In genomic region chr11:79796704-79797103, GRCh38 we compare ENCODE assay signal across 35 cellular contexts.
"Had no signal": no experiment of that assay in that cellular context is flagged by ENCODE, and none has a peak within 500 bp of the region (broad histone marks: within the 10 kb centered on the region; RNA-seq: fewer than 3 reads in every experiment).

No MANE protein-coding gene starts in this region.

- H3K27ac Mint-ChIP-seq: activated B cell treated with CpG ODN at 0.5 μM for 24 hours; activated CD4-positive, alpha-beta memory T cell treated with anti-CD3 and anti-CD28 coated beads for 36 hours; activated CD4-positive, alpha-beta T cell treated with anti-CD3 and anti-CD28 coated beads, Interleukin-2, amount 10 ng/mL, durations not matched to agents 24 days and 14 days; activated CD8-positive, alpha-beta T cell treated with anti-CD3 and anti-CD28 coated beads for 36 hours; activated naive CD4-positive, alpha-beta T cell treated with anti-CD3 and anti-CD28 coated beads for 36 hours; activated naive CD4-positive, alpha-beta T cell treated with anti-CD3 and anti-CD28 coated beads, Interleukin-2, amount 50 U/mL, for 72 hours; activated naive CD8-positive, alpha-beta T cell treated with anti-CD3 and anti-CD28 coated beads for 36 hours; activated T-cell treated with anti-CD3 and anti-CD28 coated beads, Interleukin-2, amount 50 U/mL, for 72 hours; activated T-helper 1 cell treated with anti-CD3 and anti-CD28 coated beads, Interleukin-12 subunit alpha, Interleukin-12 subunit beta, Interleukin-2, Interleukin-4 antibody, amounts not matched to agents 30 ng/mL and 10 ng/mL and 1 ng/mL, durations not matched to agents 14 hours and 24 hours and 36 hours; activated T-helper 17 cell treated with anti-CD3 and anti-CD28 coated beads, Interleukin-2, amount 50 U/mL, for 72 hours; T-helper 1 cell treated with Interleukin-12 subunit alpha and Interleukin-12 subunit beta and Interleukin-4 antibody, amounts not matched to agents 30 μg/mL and 1 μg/mL, for 36 hours; T-helper 2 cell treated with Interferon-gamma antibody and Interleukin-4, amounts not matched to agents 5 μg/mL and 100 μg/mL, for 36 hours had no signal

- H3K36me3 Mint-ChIP-seq: activated CD4-positive, alpha-beta memory T cell treated with anti-CD3 and anti-CD28 coated beads for 36 hours; activated naive CD8-positive, alpha-beta T cell treated with anti-CD3 and anti-CD28 coated beads for 36 hours had no signal

- H3K4me1 Mint-ChIP-seq: activated B cell treated with CpG ODN at 0.5 μM for 24 hours; activated CD4-positive, alpha-beta T cell treated with anti-CD3 and anti-CD28 coated beads, Interleukin-2, amount 10 ng/mL, durations not matched to agents 24 days and 14 days; activated naive CD8-positive, alpha-beta T cell treated with anti-CD3 and anti-CD28 coated beads for 36 hours; activated T-helper 17 cell treated with anti-CD3 and anti-CD28 coated beads, Interleukin-2, amount 50 U/mL, for 72 hours had no signal

- H3K9me3 Mint-ChIP-seq: activated B cell treated with CpG ODN at 0.5 μM for 24 hours; activated T-cell treated with anti-CD3 and anti-CD28 coated beads, Interleukin-2, amount 50 U/mL, for 4 hours had no signal

- H3K27ac ChIP-seq: adrenal gland, body of pancreas, brain microvascular endothelial cell, breast epithelium, VCaP had no signal

- ATAC-seq: activated CD8-positive, alpha-beta T cell treated with anti-CD3 and anti-CD28 coated beads for 36 hours; activated naive CD4-positive, alpha-beta T cell treated with anti-CD3 and anti-CD28 coated beads, Interleukin-2, amount 50 U/mL, for 72 hours; activated T-cell treated with anti-CD3 and anti-CD28 coated beads, Interleukin-2, amount 50 U/mL, for 4 hours; activated T-cell treated with anti-CD3 and anti-CD28 coated beads, Interleukin-2, amount 50 U/mL, for 72 hours; activated T-helper 17 cell treated with anti-CD3 and anti-CD28 coated beads, Interleukin-2, amount 50 U/mL, for 72 hours; body of pancreas had no signal

- DNase-seq: activated B cell treated with CpG ODN at 0.5 μM for 24 hours; activated CD4-positive, alpha-beta memory T cell treated with anti-CD3 and anti-CD28 coated beads for 36 hours; activated CD4-positive, alpha-beta T cell treated with anti-CD3 and anti-CD28 coated beads for 4 hours; activated CD4-positive, alpha-beta T cell treated with anti-CD3 and anti-CD28 coated beads, Interleukin-2, amount 10 ng/mL, durations not matched to agents 24 days and 14 days; activated CD4-positive, alpha-beta T cell treated with anti-CD3 and anti-CD28 coated beads, Interleukin-2, amount 50 U/mL, for 1 hour; activated CD4-positive, alpha-beta T cell treated with anti-CD3 and anti-CD28 coated beads, Interleukin-2, amount 50 U/mL, for 4 hours; activated CD4-positive, CD25-positive, alpha-beta regulatory T cell treated with anti-CD3 and anti-CD28 coated beads, Interleukin-2, amount 50 U/mL, for 72 hours; activated CD8-positive, alpha-beta memory T cell treated with anti-CD3 and anti-CD28 coated beads, Interleukin-2, amount 50 U/mL, for 4 hours; activated CD8-positive, alpha-beta T cell treated with anti-CD3 and anti-CD28 coated beads for 36 hours; activated effector memory CD4-positive, alpha-beta T cell treated with anti-CD3 and anti-CD28 coated beads, Interleukin-2, amount 50 U/mL, for 16 hours; activated gamma-delta T cell treated with Interleukin-2 at 50 U/mL for 16 hours; activated naive CD4-positive, alpha-beta T cell; activated naive CD4-positive, alpha-beta T cell treated with anti-CD3 and anti-CD28 coated beads for 36 hours; activated naive CD4-positive, alpha-beta T cell treated with anti-CD3 and anti-CD28 coated beads, Interleukin-2, amount 50 U/mL, for 16 hours; activated naive CD8-positive, alpha-beta T cell treated with anti-CD3 and anti-CD28 coated beads for 36 hours; activated T-cell treated with anti-CD3 and anti-CD28 coated beads for 4 hours; activated T-cell treated with anti-CD3 and anti-CD28 coated beads, Interleukin-2, amount 50 U/mL, for 1 hour; activated T-cell treated with anti-CD3 and anti-CD28 coated beads, Interleukin-2, amount 50 U/mL, for 4 hours; activated T-cell treated with anti-CD3 and anti-CD28 coated beads, Interleukin-2, amount 50 U/mL, for 72 hours; adrenal gland; amniotic stem cell; aorta; body of pancreas; brain microvascular endothelial cell; central memory CD4-positive, alpha-beta T cell; T-helper 1 cell; T-helper 2 cell; T-helper 9 cell had no signal

- H3K27me3 Mint-ChIP-seq: activated B cell treated with CpG ODN at 0.5 μM for 24 hours; activated CD4-positive, alpha-beta memory T cell treated with anti-CD3 and anti-CD28 coated beads for 36 hours; activated CD4-positive, alpha-beta T cell treated with anti-CD3 and anti-CD28 coated beads, Interleukin-2, amount 10 ng/mL, durations not matched to agents 24 days and 14 days; activated CD8-positive, alpha-beta T cell treated with anti-CD3 and anti-CD28 coated beads for 36 hours; activated naive CD8-positive, alpha-beta T cell treated with anti-CD3 and anti-CD28 coated beads for 36 hours; activated T-helper 17 cell treated with anti-CD3 and anti-CD28 coated beads, Interleukin-2, amount 50 U/mL, for 72 hours had no signal

- H3K4me3 Mint-ChIP-seq: activated B cell treated with CpG ODN at 0.5 μM for 24 hours; activated CD4-positive, alpha-beta memory T cell treated with anti-CD3 and anti-CD28 coated beads for 36 hours; activated CD4-positive, alpha-beta T cell treated with anti-CD3 and anti-CD28 coated beads, Interleukin-2, amount 10 ng/mL, durations not matched to agents 24 days and 14 days; activated CD8-positive, alpha-beta T cell treated with anti-CD3 and anti-CD28 coated beads for 36 hours; activated naive CD4-positive, alpha-beta T cell treated with anti-CD3 and anti-CD28 coated beads for 36 hours; activated naive CD8-positive, alpha-beta T cell treated with anti-CD3 and anti-CD28 coated beads for 36 hours; activated T-cell treated with anti-CD3 and anti-CD28 coated beads, Interleukin-2, amount 50 U/mL, for 4 hours; activated T-cell treated with anti-CD3 and anti-CD28 coated beads, Interleukin-2, amount 50 U/mL, for 72 hours; activated T-helper 1 cell treated with anti-CD3 and anti-CD28 coated beads, Interleukin-12 subunit alpha, Interleukin-12 subunit beta, Interleukin-2, Interleukin-4 antibody, amounts not matched to agents 30 ng/mL and 10 ng/mL and 1 ng/mL, durations not matched to agents 14 hours and 24 hours and 36 hours; activated T-helper 17 cell treated with anti-CD3 and anti-CD28 coated beads, Interleukin-2, amount 50 U/mL, for 72 hours; T-helper 1 cell treated with Interleukin-12 subunit alpha and Interleukin-12 subunit beta and Interleukin-4 antibody, amounts not matched to agents 30 μg/mL and 1 μg/mL, for 36 hours; T-helper 2 cell treated with Interferon-gamma antibody and Interleukin-4, amounts not matched to agents 5 μg/mL and 100 μg/mL, for 36 hours had no signal
